ENCODE assay signal across 10 cellular contexts in the genomic region with DNA sequence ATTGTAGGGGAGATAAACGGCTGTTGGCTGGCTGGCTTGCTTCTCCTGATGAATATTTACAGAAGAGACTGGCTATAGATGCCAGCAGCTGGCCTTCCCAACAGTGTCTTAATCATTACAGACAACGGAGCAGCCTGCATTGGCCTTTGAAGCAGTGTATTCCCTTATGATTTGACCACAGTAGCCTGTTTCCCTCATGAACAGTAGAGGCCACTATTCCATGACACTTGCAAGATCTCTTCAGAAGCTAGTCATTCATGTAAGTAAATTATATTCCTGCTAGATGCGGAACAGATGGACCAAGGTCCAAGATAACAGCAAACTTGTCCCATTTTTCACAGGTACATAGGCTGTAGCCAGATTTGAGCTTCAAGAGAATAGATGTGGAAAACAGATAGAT. TPM values are rescaled to one million over a fixed set of nuclear protein-coding genes. Genes with fewer than 3 reads are reported as not detected.
DNase-seq lines count a peak whose midpoint lies in the region; ATAC-seq, FAIRE-seq and TF ChIP-seq lines count a peak whose summit lies in the region.
"Had no signal": no experiment of that assay in that cellular context is flagged by ENCODE, and none has a peak within 500 bp of the region (broad histone marks: within the 10 kb centered on the region; RNA-seq: fewer than 3 reads in every experiment).

No MANE protein-coding gene starts in this region.

- DNase-seq in EL (peak; percentile 38), NAMALWA (ENCODE audit: low spot score) (peak; percentile 34), bronchial epithelial cell (ENCODE audit: low read depth) (peak; percentile 59), nephron progenitor cell (no peak), aorta (no peak), NCI-H774 (lab: John Stamatoyannopoulos, UW) (no peak), kidney (no peak)
- no peak for DNase-seq in activated T-cell treated with anti-CD3 and anti-CD28 coated beads, Interleukin-2, amount 50 U/mL, for 4 hours
- DNase-seq: activated CD4-positive, CD25-positive, alpha-beta regulatory T cell treated with anti-CD3 and anti-CD28 coated beads, Interleukin-2, amount 50 U/mL, for 72 hours had no signal

- no peaks in the 10 kb centered on the region for H3K9me3 ChIP-seq in aorta (ENCODE audit: control insufficient read depth, low read length)
- no peaks in the 10 kb centered on the region for H3K9me3 ChIP-seq in kidney (ENCODE audit: control insufficient read depth in 1 of 2, low read length in 2 of 2)
- H3K9me3 ChIP-seq: HAP-1 had no signal

- no peak overlapping the region for H3K4me3 Mint-ChIP-seq in nephron progenitor cell
- no peak overlapping the region for H3K4me3 Mint-ChIP-seq in activated T-cell treated with anti-CD3 and anti-CD28 coated beads, Interleukin-2, amount 50 U/mL, for 4 hours

- no peaks in the 10 kb centered on the region for H3K4me1 ChIP-seq in aorta (ENCODE audit: control insufficient read depth in 1 of 2, insufficient read depth in 2 of 2, low read length in 2 of 2)
- no peaks in the 10 kb centered on the region for H3K4me1 ChIP-seq in kidney (ENCODE audit: control insufficient read depth in 1 of 2, insufficient read depth in 1 of 2, low read depth in 1 of 2, low read length in 2 of 2)
- H3K4me1 ChIP-seq: HAP-1 had no signal

- 33 to 40% methylated on average over 3 of the region's 3 CpGs for WGBS in aorta, 2 donors

- H3K27me3 ChIP-seq in bronchial epithelial cell (ENCODE audit: control insufficient read depth, insufficient read depth, low read length) (no peaks in the 10 kb centered on the region), aorta (ENCODE audit: control insufficient read depth in 1 of 2, insufficient read depth in 2 of 2, low read length in 1 of 2) (no peaks in the 10 kb centered on the region)

- FAIRE-seq in bronchial epithelial cell (lab: Jason Lieb, UNC) (no peak), kidney (lab: Jason Lieb, UNC) (no peak)

- H3K4me1 Mint-ChIP-seq in nephron progenitor cell: no peaks in the 10 kb centered on the region
- H3K4me1 Mint-ChIP-seq in activated T-cell treated with anti-CD3 and anti-CD28 coated beads, Interleukin-2, amount 50 U/mL, for 4 hours (ENCODE audit: low read depth): no peaks in the 10 kb centered on the region

- no peaks in the 10 kb centered on the region for H3K9me3 Mint-ChIP-seq in nephron progenitor cell
- H3K9me3 Mint-ChIP-seq in activated T-cell treated with anti-CD3 and anti-CD28 coated beads, Interleukin-2, amount 50 U/mL, for 4 hours: no peaks in the 10 kb centered on the region

- no peaks in the 10 kb centered on the region for H3K36me3 ChIP-seq in bronchial epithelial cell (ENCODE audit: control insufficient read depth, insufficient read depth, low read length)
- H3K36me3 ChIP-seq in aorta (ENCODE audit: control insufficient read depth in 1 of 2, insufficient read depth in 2 of 2, low read length in 1 of 2): no peaks in the 10 kb centered on the region
- no peaks in the 10 kb centered on the region for H3K36me3 ChIP-seq in kidney (ENCODE audit: control insufficient read depth in 1 of 2, insufficient read depth in 2 of 2, low read length in 2 of 2)
- H3K36me3 ChIP-seq: HAP-1 had no signal

- intact Hi-C loops in aorta (cut with DNase I) (no loop called here), kidney (cut with DNase I) (no loop called here)

- no peaks in the 10 kb centered on the region for H3K36me3 Mint-ChIP-seq in nephron progenitor cell (ENCODE audit: low read depth)
- H3K36me3 Mint-ChIP-seq in activated T-cell treated with anti-CD3 and anti-CD28 coated beads, Interleukin-2, amount 50 U/mL, for 4 hours (ENCODE audit: insufficient read depth): no peaks in the 10 kb centered on the region

- H3K27me3 Mint-ChIP-seq in nephron progenitor cell (ENCODE audit: low read depth, poor library complexity): no peaks in the 10 kb centered on the region
- peaks cover 6% of the 10 kb centered on the region for H3K27me3 Mint-ChIP-seq in activated T-cell treated with anti-CD3 and anti-CD28 coated beads, Interleukin-2, amount 50 U/mL, for 4 hours (ENCODE audit: low read depth)

- H3K4me3 ChIP-seq in bronchial epithelial cell (ENCODE audit: low read depth, low read length) (no peak overlapping the region), aorta (ENCODE audit: low read length in 2 of 2) (no peak overlapping the region), kidney (ENCODE audit: low read length in 2 of 2) (no peak overlapping the region)
- H3K4me3 ChIP-seq: HAP-1 had no signal

- H3K27ac Mint-ChIP-seq in nephron progenitor cell: no peak overlapping the region

- H3K9ac ChIP-seq in kidney (ENCODE audit: low read length in 2 of 2): no peak overlapping the region

- ATAC-seq in aorta (ENCODE audit: low FRiP score): no peak
- ATAC-seq in activated T-cell treated with anti-CD3 and anti-CD28 coated beads, Interleukin-2, amount 50 U/mL, for 4 hours: no peak

- H3K27ac ChIP-seq in aorta (ENCODE audit: low read depth in 1 of 2, low read length in 2 of 2): no peak overlapping the region
- no peak overlapping the region for H3K27ac ChIP-seq in kidney (ENCODE audit: low read depth in 2 of 2, low read length in 2 of 2)

- TF ChIP-seq CTCF in bronchial epithelial cell (IDR thresholded peaks at IDR 0.05; ENCODE audit: insufficient read depth, low read length, severe bottlenecking): peak; percentile 44
- peak; percentile 15 for TF ChIP-seq CTCF in nephron progenitor cell (IDR thresholded peaks at IDR 0.05)
- no peak for TF ChIP-seq CTCF in kidney (IDR thresholded peaks at IDR 0.05; ENCODE audit: borderline replicate concordance, extremely low read depth, insufficient read depth)

RNA-seq across cellular contexts. Expression of a gene that starts 47.3 kb away (rescaled TPM):
- total RNA-seq in bronchial epithelial cell: not detected in 2 replicates
- not detected for total RNA-seq in aorta
- polyA plus RNA-seq in aorta: not detected
- not detected for total RNA-seq in activated T-cell treated with anti-CD3 and anti-CD28 coated beads, Interleukin-2, amount 50 U/mL, for 4 hours
- not detected for total RNA-seq in kidney
- polyA plus RNA-seq in kidney (ENCODE audit: insufficient read depth, low read depth, low replicate concordance): not detected

Comparison
In these comparisons a context has a peak if more than half of its experiments do, and no peak if none do; other contexts are left out.
1. DNase-seq: peak in EL (single experiment), NAMALWA (single experiment) and bronchial epithelial cell (single experiment); none in nephron progenitor cell (single experiment), aorta (0 of 2), activated T-cell treated with anti-CD3 and anti-CD28 coated beads, Interleukin-2, amount 50 U/mL, for 4 hours (single experiment), NCI-H774 (single experiment) and kidney (single experiment).